Comparison of ENCODE assay signal across 30 cellular contexts in genomic region chr2:240720686-240721595, GRCh38. TPM values are rescaled to one million over a fixed set of nuclear protein-coding genes. Genes with fewer than 3 reads are reported as not detected.
"Had no signal": no experiment of that assay in that cellular context is flagged by ENCODE, and none has a peak within 500 bp of the region (broad histone marks: within the 10 kb centered on the region; RNA-seq: fewer than 3 reads in every experiment).

No MANE protein-coding gene starts in this region.

- H3K4me1 ChIP-seq: esophagus muscularis mucosa, foreskin keratinocyte, gastrocnemius medialis had no signal

- H3K9me3 ChIP-seq: esophagus muscularis mucosa, gastrocnemius medialis had no signal

- H3K27ac ChIP-seq: brain microvascular endothelial cell, esophagus muscularis mucosa, foreskin keratinocyte, gastrocnemius medialis had no signal

- H3K27me3 ChIP-seq: brain microvascular endothelial cell, foreskin keratinocyte, gastrocnemius medialis had no signal

- ATAC-seq: activated T-cell treated with anti-CD3 and anti-CD28 coated beads, Interleukin-2, amount 50 U/mL, for 4 hours; activated T-helper 17 cell treated with anti-CD3 and anti-CD28 coated beads, Interleukin-2, amount 50 U/mL, for 72 hours; effector memory CD8-positive, alpha-beta T cell; foreskin keratinocyte; gastrocnemius medialis; WTC11 had no signal

- H3K4me3 ChIP-seq: esophagus muscularis mucosa, gastrocnemius medialis had no signal

- DNase-seq: activated CD4-positive, alpha-beta memory T cell treated with anti-CD3 and anti-CD28 coated beads, Interleukin-2, amount 10 ng/mL, durations not matched to agents 7 days and 5 days; activated CD4-positive, alpha-beta T cell treated with anti-CD3 and anti-CD28 coated beads for 1 hour; activated CD4-positive, alpha-beta T cell treated with anti-CD3 and anti-CD28 coated beads for 4 hours; activated CD4-positive, alpha-beta T cell treated with anti-CD3 and anti-CD28 coated beads, Interleukin-2, amount 10 ng/mL, durations not matched to agents 7 days and 5 days; activated CD4-positive, alpha-beta T cell treated with anti-CD3 and anti-CD28 coated beads, Interleukin-2, amount 50 U/mL, for 4 hours; activated CD8-positive, alpha-beta memory T cell treated with anti-CD3 and anti-CD28 coated beads, Interleukin-2, amount 50 U/mL, for 48 hours; activated effector memory CD4-positive, alpha-beta T cell treated with Interleukin-2 at 50 U/mL for 16 hours; activated gamma-delta T cell treated with Interleukin-2 at 50 U/mL for 16 hours; activated naive CD4-positive, alpha-beta T cell treated with anti-CD3 and anti-CD28 coated beads, Interleukin-2, amount 50 U/mL, for 16 hours; activated naive CD4-positive, alpha-beta T cell treated with Interleukin-2 at 50 U/mL for 16 hours; activated T-cell treated with anti-CD3 and anti-CD28 coated beads for 4 hours; activated T-cell treated with anti-CD3 and anti-CD28 coated beads, Interleukin-2, amount 50 U/mL, for 4 hours; amniotic stem cell; brain microvascular endothelial cell; cortex of kidney; dermis blood vessel endothelial cell; effector CD4-positive, alpha-beta T cell; effector memory CD8-positive, alpha-beta T cell; erythroblast; foreskin keratinocyte; gastrocnemius medialis; T-helper 2 cell had no signal

- H3K36me3 ChIP-seq: brain microvascular endothelial cell, esophagus muscularis mucosa, gastrocnemius medialis had no signal

RNA-seq across cellular contexts. Expression of gene AQP12A, which starts 29.3 kb away (rescaled TPM):
- total RNA-seq: activated CD4-positive, alpha-beta memory T cell treated with anti-CD3 and anti-CD28 coated beads, Interleukin-2, amount 10 ng/mL, durations not matched to agents 7 days and 5 days; activated CD4-positive, alpha-beta T cell treated with anti-CD3 and anti-CD28 coated beads, Interleukin-2, amount 10 ng/mL, durations not matched to agents 7 days and 5 days; activated T-cell treated with anti-CD3 and anti-CD28 coated beads, Interleukin-2, amount 50 U/mL, for 4 hours; activated T-helper 17 cell treated with anti-CD3 and anti-CD28 coated beads, Interleukin-2, amount 50 U/mL, for 72 hours; astrocyte; bronchial epithelial cell; chondrocyte; dermis blood vessel endothelial cell; esophagus muscularis mucosa; foreskin keratinocyte; gastrocnemius medialis; glomerular endothelial cell; T-helper 1 cell treated with Interleukin-12 subunit alpha and Interleukin-12 subunit beta and Interleukin-4 antibody, amounts not matched to agents 30 ng/mL and 1 ng/mL, for 36 hours; WTC11 had no signal
- polyA plus RNA-seq: foreskin keratinocyte had no signal

RNA-seq across cellular contexts. Expression of gene AQP12B, which starts 38.3 kb away (rescaled TPM):
- total RNA-seq: activated CD4-positive, alpha-beta memory T cell treated with anti-CD3 and anti-CD28 coated beads, Interleukin-2, amount 10 ng/mL, durations not matched to agents 7 days and 5 days; activated CD4-positive, alpha-beta T cell treated with anti-CD3 and anti-CD28 coated beads, Interleukin-2, amount 10 ng/mL, durations not matched to agents 7 days and 5 days; activated T-cell treated with anti-CD3 and anti-CD28 coated beads, Interleukin-2, amount 50 U/mL, for 4 hours; activated T-helper 17 cell treated with anti-CD3 and anti-CD28 coated beads, Interleukin-2, amount 50 U/mL, for 72 hours; astrocyte; bronchial epithelial cell; chondrocyte; dermis blood vessel endothelial cell; esophagus muscularis mucosa; foreskin keratinocyte; gastrocnemius medialis; glomerular endothelial cell; T-helper 1 cell treated with Interleukin-12 subunit alpha and Interleukin-12 subunit beta and Interleukin-4 antibody, amounts not matched to agents 30 ng/mL and 1 ng/mL, for 36 hours; WTC11 had no signal
- polyA plus RNA-seq: foreskin keratinocyte had no signal
